1 cellular context compared by ENCODE assay signal in genomic region chr10:61898435-61898778, GRCh38.
TF ChIP-seq lines count a peak whose summit lies in the region.

No MANE protein-coding gene starts in this region.

TF ChIP-seq in HEK293, 187 proteins besides CTCF, POLR2A, EP300 and RAD21 (continued from another document and continues in another):
- TF ChIP-seq ZBTB44 (tag by site-specific recombination; IDR thresholded peaks at IDR 0.05) (peak; percentile 90), ZBTB26 (tag by site-specific recombination; optimal IDR thresholded peaks at IDR 0.05) (no peak), ZNF488 (tag by site-specific recombination; IDR thresholded peaks at IDR 0.05) (no peak), ZNF677 (tag by site-specific recombination; IDR thresholded peaks at IDR 0.05) (no peak), SP7 (tag by site-specific recombination; IDR thresholded peaks at IDR 0.05) (peak; percentile 99), GFI1B (tag by site-specific recombination; IDR thresholded peaks at IDR 0.05) (peak; percentile 90), ZNF2 (tag by site-specific recombination; IDR thresholded peaks at IDR 0.05) (no peak), HOXC10 (CRISPR knock-in tag; IDR thresholded peaks at IDR 0.05) (no peak), ZSCAN30 (tag by site-specific recombination; IDR thresholded peaks at IDR 0.05) (no peak; the same call in 1 of the 2 replicates), ZNF23 (tag by site-specific recombination; IDR thresholded peaks at IDR 0.05; ENCODE audit: borderline replicate concordance) (no peak), ZNF404 (tag by site-specific recombination; IDR thresholded peaks at IDR 0.05) (no peak), ZNF776 (tag by site-specific recombination; IDR thresholded peaks at IDR 0.05; ENCODE audit: borderline replicate concordance) (no peak), ZSCAN4 (tag by site-specific recombination; IDR thresholded peaks at IDR 0.05) (no peak), ZBTB11 (tag by site-specific recombination; conservative IDR thresholded peaks at IDR 0.05; ENCODE audit: low read depth) (no peak; the same call in 1 of the 2 replicates), ZNF354C (tag by site-specific recombination; IDR thresholded peaks at IDR 0.05; ENCODE audit: borderline replicate concordance, low read depth) (no peak), KLF7 (tag by site-specific recombination; IDR thresholded peaks at IDR 0.05; ENCODE audit: borderline replicate concordance) (0 out of 2 replicates have a peak, but pooled peaks have one; percentile 32), ZNF132 (tag by site-specific recombination; IDR thresholded peaks at IDR 0.05; ENCODE audit: borderline replicate concordance) (no peak), KLF16 (tag by site-specific recombination; IDR thresholded peaks at IDR 0.05) (no peak), HOXA7 (CRISPR knock-in tag; IDR thresholded peaks at IDR 0.05; ENCODE audit: borderline replicate concordance) (no peak), ZNF10 (tag by site-specific recombination; IDR thresholded peaks at IDR 0.05) (peak; percentile 74), ZNF624 (tag by site-specific recombination; IDR thresholded peaks at IDR 0.05) (no peak), ZNF426 (tag by site-specific recombination; IDR thresholded peaks at IDR 0.05) (no peak), ZNF211 (tag by site-specific recombination; IDR thresholded peaks at IDR 0.05; ENCODE audit: low read depth) (no peak), ZNF792 (tag by site-specific recombination; IDR thresholded peaks at IDR 0.05) (no peak), ZNF473 (tag by site-specific recombination; IDR thresholded peaks at IDR 0.05) (no peak), ZNF623 (tag by site-specific recombination; IDR thresholded peaks at IDR 0.05) (no peak), ZNF362 (tag by site-specific recombination; IDR thresholded peaks at IDR 0.05) (no peak), SP2 (tag by site-specific recombination; IDR thresholded peaks at IDR 0.05) (no peak), ZNF549 (tag by site-specific recombination; IDR thresholded peaks at IDR 0.05) (no peak), ZBTB8A (tag by site-specific recombination; IDR thresholded peaks at IDR 0.05) (peak; percentile 49), ZNF664 (tag by site-specific recombination; IDR thresholded peaks at IDR 0.05) (no peak), ZNF514 (tag by site-specific recombination; IDR thresholded peaks at IDR 0.05) (no peak), SCRT2 (tag by site-specific recombination; IDR thresholded peaks at IDR 0.05) (peak; percentile 56), ZNF585B (tag by site-specific recombination; IDR thresholded peaks at IDR 0.05) (no peak), ZNF571 (tag by site-specific recombination; IDR thresholded peaks at IDR 0.05) (no peak), ZXDB (tag by site-specific recombination; IDR thresholded peaks at IDR 0.05) (peak; percentile 55), ZNF223 (tag by site-specific recombination; IDR thresholded peaks at IDR 0.05) (no peak), KLF17 (tag by site-specific recombination; IDR thresholded peaks at IDR 0.05) (no peak), OSR2 (tag by site-specific recombination; IDR thresholded peaks at IDR 0.05) (peak; percentile 79), ZNF670 (tag by site-specific recombination; IDR thresholded peaks at IDR 0.05; ENCODE audit: low read depth) (no peak), ZNF121 (tag by site-specific recombination; IDR thresholded peaks at IDR 0.05) (no peak), ZBTB20 (tag by site-specific recombination; IDR thresholded peaks at IDR 0.05) (no peak), ZNF18 (tag by site-specific recombination; IDR thresholded peaks at IDR 0.05) (0 out of 2 replicates have a peak, but pooled peaks have one; percentile 55), ZNF768 (tag by site-specific recombination; IDR thresholded peaks at IDR 0.05) (no peak), ZNF248 (tag by site-specific recombination; IDR thresholded peaks at IDR 0.05) (no peak), ZNF600 (tag by site-specific recombination; IDR thresholded peaks at IDR 0.05) (no peak), ATF2 (tag by site-specific recombination; IDR thresholded peaks at IDR 0.05; ENCODE audit: low read depth) (peak; percentile 38; the same call in 1 of the 2 replicates), ZIC2 (tag by site-specific recombination; IDR thresholded peaks at IDR 0.05) (peak; percentile 74), GLI4 (tag by site-specific recombination; IDR thresholded peaks at IDR 0.05) (no peak), ZNF837 (tag by site-specific recombination; IDR thresholded peaks at IDR 0.05) (no peak), ZNF561 (tag by site-specific recombination; IDR thresholded peaks at IDR 0.05; ENCODE audit: borderline replicate concordance) (peak; percentile 24; the same call in 1 of the 2 replicates), IKZF3 (tag by site-specific recombination; IDR thresholded peaks at IDR 0.05) (peak; percentile 95), SCRT1 (tag by site-specific recombination; IDR thresholded peaks at IDR 0.05; ENCODE audit: borderline replicate concordance) (peak; percentile 88), ZNF701 (tag by site-specific recombination; IDR thresholded peaks at IDR 0.05) (no peak), ZNF16 (tag by site-specific recombination; IDR thresholded peaks at IDR 0.05; ENCODE audit: low read depth) (no peak), ZNF639 (tag by site-specific recombination; IDR thresholded peaks at IDR 0.05) (peak; percentile 75)
